14 cellular contexts compared by ENCODE assay signal in the genomic region with DNA sequence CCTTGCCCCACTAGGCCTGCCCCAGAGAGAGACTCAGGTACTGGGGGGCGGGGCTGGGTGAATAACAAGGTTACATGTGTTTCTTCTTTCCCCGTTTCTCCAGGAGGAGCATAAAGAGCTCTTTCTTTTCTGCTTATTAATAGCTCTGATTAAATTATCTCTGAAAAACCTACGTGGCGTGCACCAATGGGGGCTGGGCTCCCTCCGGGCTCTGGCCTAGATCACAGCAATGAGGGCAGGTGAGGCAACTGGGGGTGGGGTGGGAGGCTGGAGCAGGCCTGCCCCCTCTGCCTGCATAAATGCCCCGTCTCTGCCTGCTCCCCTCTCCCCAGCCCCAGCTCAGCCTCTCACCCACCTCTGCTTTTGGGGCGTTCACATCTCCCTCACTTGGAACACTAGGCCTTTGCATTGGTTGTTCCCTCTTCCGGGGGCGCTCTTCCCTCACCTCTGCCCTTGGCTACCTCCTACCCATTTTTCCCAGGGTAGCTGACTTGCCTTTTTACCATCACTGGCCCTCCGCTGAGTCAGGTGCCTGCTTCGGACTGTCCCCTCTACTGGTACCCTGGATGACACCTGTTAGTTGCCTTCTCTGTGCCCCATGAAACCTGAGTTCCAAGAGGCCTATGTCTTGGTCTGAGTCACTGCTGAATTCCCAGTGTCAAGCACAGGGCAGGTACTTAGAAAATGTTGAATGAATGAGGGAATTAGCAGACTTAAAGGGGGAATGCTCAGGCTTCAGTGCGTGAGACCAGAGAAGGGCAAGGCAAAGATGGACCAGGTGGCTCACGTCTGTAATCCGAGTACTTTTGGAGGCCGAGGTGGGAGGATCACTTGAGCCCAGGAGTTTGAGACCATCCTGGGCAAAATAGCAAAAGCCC. TPM values are rescaled to one million over a fixed set of nuclear protein-coding genes. Genes with fewer than 3 reads are reported as not detected.
A peak's percentile ranks its signal among the peaks of the same experiment; 100 is the strongest.
DNase-seq lines count a peak whose midpoint lies in the region; ATAC-seq and TF ChIP-seq lines count a peak whose summit lies in the region.
"Had no signal": no experiment of that assay in that cellular context is flagged by ENCODE, and none has a peak within 500 bp of the region (broad histone marks: within the 10 kb centered on the region; RNA-seq: fewer than 3 reads in every experiment).

No MANE protein-coding gene starts in this region.

- H4K8ac ChIP-seq in neuronal stem cell (ENCODE audit: low read depth, low read length): no peak overlapping the region

- peaks cover 0 to 35% (median 15%) of the 10 kb centered on the region in 3 experiments for H3K27me3 ChIP-seq in neuronal stem cell (ENCODE audit: control insufficient read depth in 3 of 3, insufficient read depth in 3 of 3, low read depth in 1 of 3, low read length in 3 of 3)

- no CpG with 5 or more reads among the region's 15 CpGs for WGBS in neuronal stem cell (ENCODE audit: extremely low coverage in 2 of 2, insufficient read length in 2 of 2, insufficient replicate concordance in 1 of 2), 2 donors

- no peak overlapping the region for H3K14ac ChIP-seq in neuronal stem cell (ENCODE audit: low read length)

- H3K4me1 ChIP-seq in HEK293 (ENCODE audit: control insufficient read depth, insufficient read depth, low read length) (peaks cover 3% of the 10 kb centered on the region; the same call in 1 of the 2 replicates), neuronal stem cell (ENCODE audit: control insufficient read depth in 2 of 2, insufficient read depth in 1 of 2, low read depth in 1 of 2, low read length in 2 of 2) (peaks cover 0 to 19% of the 10 kb centered on the region in 2 donors)

- H3K27ac Mint-ChIP-seq in activated naive CD4-positive, alpha-beta T cell treated with anti-CD3 and anti-CD28 coated beads, Interleukin-2, amount 10 ng/mL, durations not matched to agents 7 days and 5 days: no peak overlapping the region
- H3K27ac Mint-ChIP-seq: B cell; CD8-positive, alpha-beta T cell had no signal

- no peaks in the 10 kb centered on the region for H3K36me3 ChIP-seq in HEK293 (ENCODE audit: control insufficient read depth in 2 of 2, insufficient read depth in 1 of 2, low read length in 2 of 2)
- no peaks in the 10 kb centered on the region for H3K36me3 ChIP-seq in neuronal stem cell (replicated peaks in 1 of 2; ENCODE audit: control insufficient read depth in 2 of 2, insufficient read depth in 2 of 2, low read length in 2 of 2)
- H3K36me3 ChIP-seq: HAP-1 had no signal

- no peak overlapping the region for H2BK120ac ChIP-seq in neuronal stem cell (ENCODE audit: low read depth, low read length)

- peak overlapping the region; percentile 27 for H2BK5ac ChIP-seq in neuronal stem cell (ENCODE audit: low read length)

- H3K27me3 Mint-ChIP-seq in activated naive CD4-positive, alpha-beta T cell treated with anti-CD3 and anti-CD28 coated beads, Interleukin-2, amount 10 ng/mL, durations not matched to agents 7 days and 5 days: peaks cover 43% of the 10 kb centered on the region

- peaks cover 6% of the 10 kb centered on the region for H3K4me1 Mint-ChIP-seq in activated naive CD4-positive, alpha-beta T cell treated with anti-CD3 and anti-CD28 coated beads, Interleukin-2, amount 10 ng/mL, durations not matched to agents 7 days and 5 days

- peak overlapping the region; percentile 62 for H3K18ac ChIP-seq in neuronal stem cell (ENCODE audit: low read length)

- no peak overlapping the region for H2AFZ ChIP-seq in neuronal stem cell (ENCODE audit: low read length)

- no peak overlapping the region for H3K4me3 ChIP-seq in HEK293 (ENCODE audit: low read depth, low read length)
- no peak overlapping the region for H3K4me3 ChIP-seq in neuronal stem cell (ENCODE audit: low read length in 2 of 2)
- H3K4me3 ChIP-seq: HAP-1 had no signal

- no peaks in the 10 kb centered on the region for H3K9me3 Mint-ChIP-seq in activated naive CD4-positive, alpha-beta T cell treated with anti-CD3 and anti-CD28 coated beads, Interleukin-2, amount 10 ng/mL, durations not matched to agents 7 days and 5 days
- H3K9me3 Mint-ChIP-seq: CD8-positive, alpha-beta T cell had no signal

- TF ChIP-seq CTCF in HEK293 (tag by site-specific recombination; IDR thresholded peaks at IDR 0.05): no peak

- H3K23ac ChIP-seq in neuronal stem cell (ENCODE audit: low read depth, low read length, poor library complexity): no peak overlapping the region

- ATAC-seq in HG02623 (IDR thresholded peaks at IDR 0.05; ENCODE audit: unreplicated experiment): no peak
- ATAC-seq: CD8-positive, alpha-beta T cell had no signal

- peaks cover under 1% of the 10 kb centered on the region for H3K79me1 ChIP-seq in neuronal stem cell (ENCODE audit: low read depth, low read length)

- CTCF ChIA-PET in HEK293 (lab: Yijun Ruan, JAX): interaction anchor here (0.6 to 0.8 kb wide), 3 partner anchors 17 to 192 kb away, joined by 3 read pairs; no protein-coding TSS in a partner anchor
- CTCF ChIA-PET in activated naive CD4-positive, alpha-beta T cell treated with anti-CD3 and anti-CD28 coated beads, Interleukin-2, amount 10 ng/mL, durations not matched to agents 7 days and 5 days (lab: Charles Lee): no interaction called here

- H3K27ac ChIP-seq in HEK293 (ENCODE audit: extremely low read depth, low read depth, low read length) (no peak overlapping the region), caudate nucleus (ENCODE audit: low read depth, low read length) (peak overlapping the region; percentile 48), neuronal stem cell (replicated peaks; ENCODE audit: low read length) (no peak overlapping the region)

- no peak overlapping the region for H2BK12ac ChIP-seq in neuronal stem cell (ENCODE audit: low read length)

- H3K4me3 Mint-ChIP-seq in activated naive CD4-positive, alpha-beta T cell treated with anti-CD3 and anti-CD28 coated beads, Interleukin-2, amount 10 ng/mL, durations not matched to agents 7 days and 5 days: no peak overlapping the region
- H3K4me3 Mint-ChIP-seq: B cell; CD8-positive, alpha-beta T cell had no signal

- H2AK5ac ChIP-seq in neuronal stem cell (ENCODE audit: low read depth, low read length): peak overlapping the region; percentile 88

- POLR2A ChIA-PET in HEK293 (lab: Yijun Ruan, JAX): no interaction called here

- H3K4me2 ChIP-seq in neuronal stem cell (ENCODE audit: insufficient read depth, low read length, poor library complexity, severe bottlenecking): no peak overlapping the region

- H3K9me3 ChIP-seq in HEK293 (ENCODE audit: control insufficient read depth, insufficient read depth, low read depth, low read length) (no peaks in the 10 kb centered on the region), neuronal stem cell (replicated peaks in 1 of 2; ENCODE audit: control insufficient read depth in 2 of 2, insufficient read depth in 1 of 2, low read depth in 1 of 2, low read length in 2 of 2) (no peaks in the 10 kb centered on the region)
- H3K9me3 ChIP-seq: HAP-1 had no signal

- no peak overlapping the region for H3K4ac ChIP-seq in neuronal stem cell (ENCODE audit: low read length)

- no peak overlapping the region for H3K9ac ChIP-seq in neuronal stem cell (ENCODE audit: low read depth, low read length, poor library complexity)

- no peak overlapping the region for H4K91ac ChIP-seq in neuronal stem cell (ENCODE audit: low read depth, low read length, poor library complexity)

- no peaks in the 10 kb centered on the region for H3K36me3 Mint-ChIP-seq in activated naive CD4-positive, alpha-beta T cell treated with anti-CD3 and anti-CD28 coated beads, Interleukin-2, amount 10 ng/mL, durations not matched to agents 7 days and 5 days
- H3K36me3 Mint-ChIP-seq: CD8-positive, alpha-beta T cell had no signal

- no peak overlapping the region for H2BK15ac ChIP-seq in neuronal stem cell (ENCODE audit: low read length)

- peak; percentile 72 for DNase-seq in COLO829 (ENCODE audit: low spot score)
- DNase-seq in caudate nucleus (lab: John Stamatoyannopoulos, UW): peak in 26 of 61 donors; percentile 16 to 80 (median 50)
- DNase-seq in neuronal stem cell (ENCODE audit: low spot score): no peak
- no peak for DNase-seq in activated naive CD4-positive, alpha-beta T cell treated with anti-CD3 and anti-CD28 coated beads, Interleukin-2, amount 10 ng/mL, durations not matched to agents 7 days and 5 days
- DNase-seq in cerebellar nuclear complex (lab: John Stamatoyannopoulos, UW): no peak
- DNase-seq: CD8-positive, alpha-beta T cell; DMS 273 treated with DMSO at 0.1 percent for 48 hours; MV-4-11; NCI-H1436 treated with DMSO at 0.1 percent for 48 hours; NCI-H2081 treated with DMSO at 0.1 percent for 48 hours had no signal

TF ChIP-seq in HEK293, 187 proteins besides CTCF, POLR2A, EP300 and RAD21 (continues in another document):
- TF ChIP-seq, protein P1, sequence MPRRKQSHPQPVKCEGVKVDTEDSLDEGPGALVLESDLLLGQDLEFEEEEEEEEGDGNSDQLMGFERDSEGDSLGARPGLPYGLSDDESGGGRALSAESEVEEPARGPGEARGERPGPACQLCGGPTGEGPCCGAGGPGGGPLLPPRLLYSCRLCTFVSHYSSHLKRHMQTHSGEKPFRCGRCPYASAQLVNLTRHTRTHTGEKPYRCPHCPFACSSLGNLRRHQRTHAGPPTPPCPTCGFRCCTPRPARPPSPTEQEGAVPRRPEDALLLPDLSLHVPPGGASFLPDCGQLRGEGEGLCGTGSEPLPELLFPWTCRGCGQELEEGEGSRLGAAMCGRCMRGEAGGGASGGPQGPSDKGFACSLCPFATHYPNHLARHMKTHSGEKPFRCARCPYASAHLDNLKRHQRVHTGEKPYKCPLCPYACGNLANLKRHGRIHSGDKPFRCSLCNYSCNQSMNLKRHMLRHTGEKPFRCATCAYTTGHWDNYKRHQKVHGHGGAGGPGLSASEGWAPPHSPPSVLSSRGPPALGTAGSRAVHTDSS (tag by site-specific recombination; IDR thresholded peaks at IDR 0.05): no peak
- TF ChIP-seq ZNF26 (tag by site-specific recombination; IDR thresholded peaks at IDR 0.05) (no peak), ZNF175 (tag by site-specific recombination; IDR thresholded peaks at IDR 0.05) (no peak), ZNF324 (tag by site-specific recombination; IDR thresholded peaks at IDR 0.05) (no peak)

RNA-seq across cellular contexts. Expression of gene FAM222A, which starts 4.0 kb away (rescaled TPM):
- polyA plus RNA-seq in neuronal stem cell (2013, experiment 1 of 2): 14.4 TPM
- polyA plus RNA-seq in neuronal stem cell (2013, experiment 2 of 2): 14.3 TPM
